ENCODE assay signal across 1 cellular context in genomic region chr3:167976880-167977498, GRCh38.
TF ChIP-seq lines count a peak whose summit lies in the region.

No MANE protein-coding gene starts in this region.

TF ChIP-seq in HepG2, 621 proteins besides CTCF, POLR2A, EP300 and RAD21 (continued from another document and continues in another):
- TF ChIP-seq ZHX2 (IDR thresholded peaks at IDR 0.05; ENCODE audit: low read depth), result no peak
- no peak for TF ChIP-seq ZHX2 (CRISPR knock-in tag; IDR thresholded peaks at IDR 0.05; ENCODE audit: borderline replicate concordance)
- no peak for TF ChIP-seq MLX (CRISPR knock-in tag; IDR thresholded peaks at IDR 0.05)
- no peak for TF ChIP-seq MIER2 (CRISPR knock-in tag; IDR thresholded peaks at IDR 0.05)
- no peak for TF ChIP-seq ZNF878 (CRISPR knock-in tag; IDR thresholded peaks at IDR 0.05)
- no peak; the same call in 1 of the 2 replicates for TF ChIP-seq CREM (IDR thresholded peaks at IDR 0.05)
- TF ChIP-seq CREM (CRISPR knock-in tag; IDR thresholded peaks at IDR 0.05), result no peak
- no peak for TF ChIP-seq ZMAT5 (CRISPR knock-in tag; IDR thresholded peaks at IDR 0.05; ENCODE audit: borderline replicate concordance, low read depth)
- no peak; the same call in 1 of the 2 replicates for TF ChIP-seq ELF3 (CRISPR knock-in tag; IDR thresholded peaks at IDR 0.05)
- no peak for TF ChIP-seq PHF5A (CRISPR knock-in tag; IDR thresholded peaks at IDR 0.05; ENCODE audit: low read depth, unreplicated experiment)
- no peak for TF ChIP-seq ZNF720 (CRISPR knock-in tag; IDR thresholded peaks at IDR 0.05)
- TF ChIP-seq HNRNPL (IDR thresholded peaks at IDR 0.05; ENCODE audit: low read depth, low read length), result no peak
- no peak; the same call in 1 of the 2 replicates for TF ChIP-seq TBX2 (CRISPR knock-in tag; IDR thresholded peaks at IDR 0.05; ENCODE audit: borderline replicate concordance)
- TF ChIP-seq ZBTB43 (CRISPR knock-in tag; conservative IDR thresholded peaks at IDR 0.05), result 0 out of 2 replicates have a peak, but pooled peaks have one; percentile 28
- TF ChIP-seq NR2C2 (CRISPR knock-in tag; IDR thresholded peaks at IDR 0.05; ENCODE audit: borderline replicate concordance), result no peak
- TF ChIP-seq NFIB (CRISPR knock-in tag; IDR thresholded peaks at IDR 0.05; ENCODE audit: borderline replicate concordance), result no peak
- TF ChIP-seq GLI4 (CRISPR knock-in tag; IDR thresholded peaks at IDR 0.05; ENCODE audit: borderline replicate concordance), result no peak
- no peak for TF ChIP-seq ZNF276 (CRISPR knock-in tag; IDR thresholded peaks at IDR 0.05; ENCODE audit: low read depth)
- no peak for TF ChIP-seq RBFOX2 (IDR thresholded peaks at IDR 0.05; ENCODE audit: low read depth, low read length)
- no peak for TF ChIP-seq ZNF550 (CRISPR knock-in tag; IDR thresholded peaks at IDR 0.05; ENCODE audit: borderline replicate concordance)
- TF ChIP-seq CREB3 (CRISPR knock-in tag; IDR thresholded peaks at IDR 0.05), result no peak
- no peak for TF ChIP-seq ZSCAN21 (CRISPR knock-in tag; IDR thresholded peaks at IDR 0.05; ENCODE audit: borderline replicate concordance)
- TF ChIP-seq HOMEZ (CRISPR knock-in tag; IDR thresholded peaks at IDR 0.05; ENCODE audit: low read depth), result peak; percentile 27; the same call in 1 of the 2 replicates
- TF ChIP-seq ATF6 (CRISPR knock-in tag; conservative IDR thresholded peaks at IDR 0.05), result no peak
- TF ChIP-seq NONO (IDR thresholded peaks at IDR 0.05), result no peak
- no peak for TF ChIP-seq NONO (CRISPR knock-in tag; conservative IDR thresholded peaks at IDR 0.05)
- TF ChIP-seq ZSCAN12 (CRISPR knock-in tag; IDR thresholded peaks at IDR 0.05), result no peak
- no peak for TF ChIP-seq PREB (CRISPR knock-in tag; IDR thresholded peaks at IDR 0.05)
- peak; percentile 21; the same call in 1 of the 2 replicates for TF ChIP-seq FOXP4 (CRISPR knock-in tag; IDR thresholded peaks at IDR 0.05)
- TF ChIP-seq ZGPAT (CRISPR knock-in tag; IDR thresholded peaks at IDR 0.05), result peak; percentile 29; the same call in 1 of the 2 replicates
- TF ChIP-seq HMG20B (CRISPR knock-in tag; conservative IDR thresholded peaks at IDR 0.05), result no peak
- TF ChIP-seq ZBTB33 (CRISPR knock-in tag; IDR thresholded peaks at IDR 0.05), result no peak
- TF ChIP-seq POLR2AphosphoS5 (IDR thresholded peaks at IDR 0.05; ENCODE audit: low read depth, low read length), result no peak
- TF ChIP-seq HNF4A (CRISPR knock-in tag; IDR thresholded peaks at IDR 0.05), result peak; percentile 77
